17 cellular contexts compared by ENCODE assay signal in the genomic region with DNA sequence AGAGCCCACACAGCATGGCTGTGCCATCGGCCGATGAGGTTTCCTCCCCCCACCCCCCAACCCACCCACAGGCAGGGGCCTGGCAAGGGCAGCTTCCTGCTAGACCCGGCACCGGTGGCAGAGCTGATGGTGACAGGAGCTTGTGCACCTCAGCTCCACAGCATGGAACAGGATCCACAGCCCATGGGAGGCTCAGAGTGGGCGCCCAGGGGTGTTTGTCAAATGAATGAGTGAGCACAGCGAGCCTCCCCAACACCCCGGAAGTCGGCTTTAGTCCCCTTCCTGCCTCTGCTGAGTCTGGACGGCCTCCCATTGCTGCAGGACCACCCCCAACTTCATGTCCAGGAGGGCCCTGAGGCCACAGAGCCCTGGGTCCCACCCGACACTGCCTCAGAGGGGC.
A peak's percentile ranks its signal among the peaks of the same experiment; 100 is the strongest.
DNase-seq lines count a peak whose midpoint lies in the region; ATAC-seq and TF ChIP-seq lines count a peak whose summit lies in the region.
"Had no signal": no experiment of that assay in that cellular context is flagged by ENCODE, and none has a peak within 500 bp of the region (broad histone marks: within the 10 kb centered on the region; RNA-seq: fewer than 3 reads in every experiment).

No MANE protein-coding gene starts in this region.

- H3K14ac ChIP-seq in neuronal stem cell (ENCODE audit: low read length): peak overlapping the region; percentile 71

- H2AK5ac ChIP-seq in neuronal stem cell (ENCODE audit: low read depth, low read length): peak overlapping the region; percentile 99

- intact Hi-C loops in activated CD4-positive, alpha-beta memory T cell treated with anti-CD3 and anti-CD28 coated beads for 36 hours (cut with micrococcal nuclease): no loop called here
- intact Hi-C loops in ovary (cut with DNase I): loop anchor here in 1 of 4 donors (10.0 kb wide), 1 partner anchor 934 kb away; no protein-coding TSS in a partner anchor

- no peak for TF ChIP-seq EP300 in ovary (IDR thresholded peaks at IDR 0.05)

- H3K36me3 ChIP-seq in neuronal stem cell (replicated peaks in 1 of 2; ENCODE audit: control insufficient read depth in 2 of 2, insufficient read depth in 2 of 2, low read length in 2 of 2) (no peaks in the 10 kb centered on the region), ovary (no peaks in the 10 kb centered on the region)
- H3K36me3 ChIP-seq: heart right ventricle had no signal

- peaks cover 5% of the 10 kb centered on the region for H3K4me1 Mint-ChIP-seq in activated CD4-positive, alpha-beta memory T cell treated with anti-CD3 and anti-CD28 coated beads for 36 hours (ENCODE audit: low read depth)
- H3K4me1 Mint-ChIP-seq in activated CD4-positive, alpha-beta memory T cell treated with anti-CD3 and anti-CD28 coated beads, Interleukin-2, amount 10 ng/mL, durations not matched to agents 7 days and 5 days: peaks cover 4% of the 10 kb centered on the region
- peaks cover 11% of the 10 kb centered on the region for H3K4me1 Mint-ChIP-seq in activated naive CD8-positive, alpha-beta T cell treated with anti-CD3 and anti-CD28 coated beads, Interleukin-2, amount 10 ng/mL, durations not matched to agents 7 days and 5 days

- H3K4me1 ChIP-seq in neuronal stem cell (ENCODE audit: control insufficient read depth in 2 of 2, insufficient read depth in 1 of 2, low read depth in 1 of 2, low read length in 2 of 2) (peaks cover 0 to 33% of the 10 kb centered on the region in 2 donors), ovary (ENCODE audit: insufficient read depth) (no peaks in the 10 kb centered on the region)

- H3K79me1 ChIP-seq in neuronal stem cell (ENCODE audit: low read depth, low read length): peaks cover 4% of the 10 kb centered on the region

- peak; percentile 37 for ATAC-seq in activated naive CD8-positive, alpha-beta T cell treated with anti-CD3 and anti-CD28 coated beads, Interleukin-2, amount 10 ng/mL, durations not matched to agents 7 days and 5 days (ENCODE audit: low read depth)
- ATAC-seq in GM21529 (IDR thresholded peaks at IDR 0.05; ENCODE audit: unreplicated experiment): no peak
- ATAC-seq in HG03045 (IDR thresholded peaks at IDR 0.05; ENCODE audit: unreplicated experiment): no peak
- ATAC-seq: heart right ventricle had no signal

- H4K8ac ChIP-seq in neuronal stem cell (ENCODE audit: low read depth, low read length): no peak overlapping the region

- TF ChIP-seq POLR2A in ovary (IDR thresholded peaks at IDR 0.05): no peak

- H2BK12ac ChIP-seq in neuronal stem cell (ENCODE audit: low read length): peak overlapping the region; percentile 88

- peaks cover 9% of the 10 kb centered on the region for H3K27me3 Mint-ChIP-seq in activated CD4-positive, alpha-beta memory T cell treated with anti-CD3 and anti-CD28 coated beads for 36 hours
- H3K27me3 Mint-ChIP-seq in activated CD4-positive, alpha-beta memory T cell treated with anti-CD3 and anti-CD28 coated beads, Interleukin-2, amount 10 ng/mL, durations not matched to agents 7 days and 5 days: peaks cover 9% of the 10 kb centered on the region
- peaks cover 8% of the 10 kb centered on the region for H3K27me3 Mint-ChIP-seq in activated naive CD8-positive, alpha-beta T cell treated with anti-CD3 and anti-CD28 coated beads, Interleukin-2, amount 10 ng/mL, durations not matched to agents 7 days and 5 days

- no CpG with 5 or more reads among the region's 10 CpGs for WGBS in neuronal stem cell (ENCODE audit: extremely low coverage in 2 of 2, insufficient read length in 2 of 2, insufficient replicate concordance in 1 of 2), 2 donors
- WGBS in ovary, 3 donors: 62 to 80% (median 70%) methylated on average over 8 to 10 of the region's 10 CpGs

- CTCF ChIA-PET in activated CD4-positive, alpha-beta memory T cell treated with anti-CD3 and anti-CD28 coated beads for 36 hours (lab: Charles Lee): interaction anchor here (1.2 kb wide), 1 partner anchor 9 kb away, joined by 3 read pairs; no protein-coding TSS in a partner anchor
- CTCF ChIA-PET in activated CD4-positive, alpha-beta memory T cell treated with anti-CD3 and anti-CD28 coated beads, Interleukin-2, amount 10 ng/mL, durations not matched to agents 7 days and 5 days (lab: Charles Lee): no interaction called here

- no peak overlapping the region for H3K27ac Mint-ChIP-seq in activated CD4-positive, alpha-beta memory T cell treated with anti-CD3 and anti-CD28 coated beads for 36 hours
- H3K27ac Mint-ChIP-seq in activated CD4-positive, alpha-beta memory T cell treated with anti-CD3 and anti-CD28 coated beads, Interleukin-2, amount 10 ng/mL, durations not matched to agents 7 days and 5 days: no peak overlapping the region
- peak overlapping the region; percentile 68 for H3K27ac Mint-ChIP-seq in activated naive CD8-positive, alpha-beta T cell treated with anti-CD3 and anti-CD28 coated beads, Interleukin-2, amount 10 ng/mL, durations not matched to agents 7 days and 5 days
- H3K27ac Mint-ChIP-seq: GM23338 had no signal

- DNase-seq in activated CD4-positive, alpha-beta memory T cell treated with anti-CD3 and anti-CD28 coated beads for 36 hours: peak; percentile 31
- no peak for DNase-seq in activated CD4-positive, alpha-beta memory T cell treated with anti-CD3 and anti-CD28 coated beads, Interleukin-2, amount 10 ng/mL, durations not matched to agents 7 days and 5 days
- DNase-seq in GM10266 (ENCODE audit: extremely low spot score) (peak; percentile 72), neuronal stem cell (ENCODE audit: low spot score) (no peak), ovary (no peak)
- DNase-seq in activated naive CD8-positive, alpha-beta T cell treated with anti-CD3 and anti-CD28 coated beads, Interleukin-2, amount 10 ng/mL, durations not matched to agents 7 days and 5 days: no peak
- DNase-seq: heart right ventricle, mesenchymal stem cell, NCI-H1436, T-helper 9 cell, trophoblast cell had no signal

- H2BK120ac ChIP-seq in neuronal stem cell (ENCODE audit: low read depth, low read length): no peak overlapping the region

- H3K9ac ChIP-seq in neuronal stem cell (ENCODE audit: low read depth, low read length, poor library complexity): no peak overlapping the region

- peaks cover 0 to 35% (median 7%) of the 10 kb centered on the region in 3 experiments for H3K27me3 ChIP-seq in neuronal stem cell (ENCODE audit: control insufficient read depth in 3 of 3, insufficient read depth in 3 of 3, low read depth in 1 of 3, low read length in 3 of 3)
- no peaks in the 10 kb centered on the region for H3K27me3 ChIP-seq in ovary

- H3K27ac ChIP-seq in neuronal stem cell (replicated peaks; ENCODE audit: low read length) (no peak overlapping the region), ovary (no peak overlapping the region)
- H3K27ac ChIP-seq: A549, C4-2B, heart right ventricle had no signal

- H3K4me2 ChIP-seq in neuronal stem cell (ENCODE audit: insufficient read depth, low read length, poor library complexity, severe bottlenecking): no peak overlapping the region
- H3K4me2 ChIP-seq: A549 had no signal

- no peak overlapping the region for H3K4me3 ChIP-seq in neuronal stem cell (ENCODE audit: low read length in 2 of 2)
- H3K4me3 ChIP-seq in ovary: no peak overlapping the region
- H3K4me3 ChIP-seq: A549, heart right ventricle had no signal

- TF ChIP-seq CTCF in GM10266 (IDR thresholded peaks at IDR 0.05; ENCODE audit: control insufficient read depth, insufficient read depth, low read depth, missing control alignments): no peak
- TF ChIP-seq CTCF in ovary (IDR thresholded peaks at IDR 0.05): no peak

- no peak overlapping the region for H3K4me3 Mint-ChIP-seq in activated CD4-positive, alpha-beta memory T cell treated with anti-CD3 and anti-CD28 coated beads for 36 hours
- H3K4me3 Mint-ChIP-seq in activated CD4-positive, alpha-beta memory T cell treated with anti-CD3 and anti-CD28 coated beads, Interleukin-2, amount 10 ng/mL, durations not matched to agents 7 days and 5 days: no peak overlapping the region
- H3K4me3 Mint-ChIP-seq in activated naive CD8-positive, alpha-beta T cell treated with anti-CD3 and anti-CD28 coated beads, Interleukin-2, amount 10 ng/mL, durations not matched to agents 7 days and 5 days: peak overlapping the region; percentile 4
- H3K4me3 Mint-ChIP-seq: neural crest cell had no signal

- H3K23ac ChIP-seq in neuronal stem cell (ENCODE audit: low read depth, low read length, poor library complexity): no peak overlapping the region

- no peaks in the 10 kb centered on the region for H3K36me3 Mint-ChIP-seq in activated CD4-positive, alpha-beta memory T cell treated with anti-CD3 and anti-CD28 coated beads for 36 hours
- no peaks in the 10 kb centered on the region for H3K36me3 Mint-ChIP-seq in activated CD4-positive, alpha-beta memory T cell treated with anti-CD3 and anti-CD28 coated beads, Interleukin-2, amount 10 ng/mL, durations not matched to agents 7 days and 5 days (ENCODE audit: low read depth)
- no peaks in the 10 kb centered on the region for H3K36me3 Mint-ChIP-seq in activated naive CD8-positive, alpha-beta T cell treated with anti-CD3 and anti-CD28 coated beads, Interleukin-2, amount 10 ng/mL, durations not matched to agents 7 days and 5 days

- peak overlapping the region; percentile 92 for H2BK15ac ChIP-seq in neuronal stem cell (ENCODE audit: low read length)

- POLR2A ChIA-PET in activated CD4-positive, alpha-beta memory T cell treated with anti-CD3 and anti-CD28 coated beads for 36 hours (lab: Charles Lee): no interaction called here
- POLR2A ChIA-PET in activated CD4-positive, alpha-beta memory T cell treated with anti-CD3 and anti-CD28 coated beads, Interleukin-2, amount 10 ng/mL, durations not matched to agents 7 days and 5 days (lab: Charles Lee): no interaction called here
- POLR2A ChIA-PET in activated naive CD8-positive, alpha-beta T cell treated with anti-CD3 and anti-CD28 coated beads, Interleukin-2, amount 10 ng/mL, durations not matched to agents 7 days and 5 days (lab: Charles Lee): interaction anchor here (0.6 kb wide), 1 partner anchor 423 kb away, joined by 3 read pairs; no protein-coding TSS in a partner anchor

- no peak overlapping the region for H2BK5ac ChIP-seq in neuronal stem cell (ENCODE audit: low read length)

- peak overlapping the region; percentile 92 for H4K91ac ChIP-seq in neuronal stem cell (ENCODE audit: low read depth, low read length, poor library complexity)

- H3K9me3 Mint-ChIP-seq in activated CD4-positive, alpha-beta memory T cell treated with anti-CD3 and anti-CD28 coated beads for 36 hours: no peaks in the 10 kb centered on the region
- no peaks in the 10 kb centered on the region for H3K9me3 Mint-ChIP-seq in activated CD4-positive, alpha-beta memory T cell treated with anti-CD3 and anti-CD28 coated beads, Interleukin-2, amount 10 ng/mL, durations not matched to agents 7 days and 5 days
- H3K9me3 Mint-ChIP-seq in activated naive CD8-positive, alpha-beta T cell treated with anti-CD3 and anti-CD28 coated beads, Interleukin-2, amount 10 ng/mL, durations not matched to agents 7 days and 5 days: no peaks in the 10 kb centered on the region
- H3K9me3 Mint-ChIP-seq: GM23338, neural crest cell had no signal

- H3K9me3 ChIP-seq in neuronal stem cell (replicated peaks in 1 of 2; ENCODE audit: control insufficient read depth in 2 of 2, insufficient read depth in 1 of 2, low read depth in 1 of 2, low read length in 2 of 2) (no peaks in the 10 kb centered on the region), ovary (no peaks in the 10 kb centered on the region)
- H3K9me3 ChIP-seq: A549, heart right ventricle had no signal

- H3K4ac ChIP-seq in neuronal stem cell (ENCODE audit: low read length): no peak overlapping the region

- no peak overlapping the region for H2AFZ ChIP-seq in neuronal stem cell (ENCODE audit: low read length)

- H3K18ac ChIP-seq in neuronal stem cell (ENCODE audit: low read length): peak overlapping the region; percentile 91

Comparison
In these comparisons a context has a peak if more than half of its experiments do, and no peak if none do; other contexts are left out.
1. DNase-seq: peak in activated CD4-positive, alpha-beta memory T cell treated with anti-CD3 and anti-CD28 coated beads for 36 hours (single experiment) and GM10266 (single experiment); none in activated CD4-positive, alpha-beta memory T cell treated with anti-CD3 and anti-CD28 coated beads, Interleukin-2, amount 10 ng/mL, durations not matched to agents 7 days and 5 days (single experiment), activated naive CD8-positive, alpha-beta T cell treated with anti-CD3 and anti-CD28 coated beads, Interleukin-2, amount 10 ng/mL, durations not matched to agents 7 days and 5 days (single experiment), neuronal stem cell (single experiment) and ovary (0 of 5).